ENCODE assay signal across 17 cellular contexts in genomic region chr13:73981595-73981994, GRCh38.
"Had no signal": no experiment of that assay in that cellular context is flagged by ENCODE, and none has a peak within 500 bp of the region (broad histone marks: within the 10 kb centered on the region; RNA-seq: fewer than 3 reads in every experiment).

No MANE protein-coding gene starts in this region.

- DNase-seq: activated CD4-positive, alpha-beta memory T cell treated with anti-CD3 and anti-CD28 coated beads, Interleukin-2, amount 10 ng/mL, durations not matched to agents 7 days and 5 days; activated CD4-positive, alpha-beta T cell treated with anti-CD3 and anti-CD28 coated beads for 48 hours; activated CD4-positive, CD25-positive, alpha-beta regulatory T cell; activated CD8-positive, alpha-beta memory T cell treated with anti-CD3 and anti-CD28 coated beads, Interleukin-2, amount 10 ng/mL, durations not matched to agents 7 days and 5 days; activated naive CD4-positive, alpha-beta T cell treated with anti-CD3 and anti-CD28 coated beads for 36 hours; anterior cingulate cortex; heart right ventricle; nucleus accumbens; posterior cingulate gyrus; spleen; stimulated activated CD4-positive, alpha-beta T cell treated with anti-CD3 and anti-CD28 coated beads, Interleukin-4, amount 100 ng/mL, for 4 hours; stimulated activated naive B cell treated with anti-CD40 and anti-IgM and Interleukin-4, amounts not matched to agents 10 μg/mL and 1 μg/mL and 100 μg/mL, for 72 hours; upper lobe of right lung had no signal

- ATAC-seq: activated CD8-positive, alpha-beta memory T cell treated with anti-CD3 and anti-CD28 coated beads, Interleukin-2, amount 10 ng/mL, durations not matched to agents 7 days and 5 days; activated T-helper 17 cell treated with anti-CD3 and anti-CD28 coated beads, Interleukin-2, amount 50 U/mL, for 72 hours; heart right ventricle; natural killer cell treated with Interleukin-12 subunit alpha and Interleukin-12 subunit beta and Interleukin-15 and Interleukin-18, amount 100 ng/mL, for 72 hours; stimulated activated naive B cell treated with anti-CD40 and anti-IgM and Interleukin-4, amounts not matched to agents 10 μg/mL and 1 μg/mL and 100 μg/mL, for 72 hours; upper lobe of right lung had no signal

- H3K27me3 Mint-ChIP-seq: activated CD4-positive, alpha-beta memory T cell treated with anti-CD3 and anti-CD28 coated beads, Interleukin-2, amount 10 ng/mL, durations not matched to agents 7 days and 5 days; activated CD8-positive, alpha-beta memory T cell treated with anti-CD3 and anti-CD28 coated beads, Interleukin-2, amount 10 ng/mL, durations not matched to agents 7 days and 5 days; activated T-helper 17 cell treated with anti-CD3 and anti-CD28 coated beads, Interleukin-2, amount 50 U/mL, for 72 hours; central memory CD8-positive, alpha-beta T cell; natural killer cell treated with Interleukin-12 subunit alpha and Interleukin-12 subunit beta and Interleukin-15 and Interleukin-18, amount 100 ng/mL, for 72 hours; stimulated activated naive B cell treated with anti-CD40 and anti-IgM and Interleukin-4, amounts not matched to agents 10 μg/mL and 1 μg/mL and 100 μg/mL, for 72 hours had no signal

- H3K27ac Mint-ChIP-seq: activated CD4-positive, alpha-beta memory T cell treated with anti-CD3 and anti-CD28 coated beads, Interleukin-2, amount 10 ng/mL, durations not matched to agents 7 days and 5 days; activated CD8-positive, alpha-beta memory T cell treated with anti-CD3 and anti-CD28 coated beads, Interleukin-2, amount 10 ng/mL, durations not matched to agents 7 days and 5 days; activated naive CD4-positive, alpha-beta T cell treated with anti-CD3 and anti-CD28 coated beads for 36 hours; activated T-helper 17 cell treated with anti-CD3 and anti-CD28 coated beads, Interleukin-2, amount 50 U/mL, for 72 hours; natural killer cell treated with Interleukin-12 subunit alpha and Interleukin-12 subunit beta and Interleukin-15 and Interleukin-18, amount 100 ng/mL, for 72 hours; stimulated activated naive B cell treated with anti-CD40 and anti-IgM and Interleukin-4, amounts not matched to agents 10 μg/mL and 1 μg/mL and 100 μg/mL, for 72 hours had no signal

- H3K4me3 Mint-ChIP-seq: activated CD4-positive, alpha-beta memory T cell treated with anti-CD3 and anti-CD28 coated beads, Interleukin-2, amount 10 ng/mL, durations not matched to agents 7 days and 5 days; activated CD8-positive, alpha-beta memory T cell treated with anti-CD3 and anti-CD28 coated beads, Interleukin-2, amount 10 ng/mL, durations not matched to agents 7 days and 5 days; activated naive CD4-positive, alpha-beta T cell treated with anti-CD3 and anti-CD28 coated beads for 36 hours; activated T-helper 17 cell treated with anti-CD3 and anti-CD28 coated beads, Interleukin-2, amount 50 U/mL, for 72 hours; central memory CD8-positive, alpha-beta T cell; natural killer cell treated with Interleukin-12 subunit alpha and Interleukin-12 subunit beta and Interleukin-15 and Interleukin-18, amount 100 ng/mL, for 72 hours; stimulated activated naive B cell treated with anti-CD40 and anti-IgM and Interleukin-4, amounts not matched to agents 10 μg/mL and 1 μg/mL and 100 μg/mL, for 72 hours had no signal

- H3K9me3 Mint-ChIP-seq: activated CD4-positive, alpha-beta memory T cell treated with anti-CD3 and anti-CD28 coated beads, Interleukin-2, amount 10 ng/mL, durations not matched to agents 7 days and 5 days; activated naive CD4-positive, alpha-beta T cell treated with anti-CD3 and anti-CD28 coated beads for 36 hours; activated T-helper 17 cell treated with anti-CD3 and anti-CD28 coated beads, Interleukin-2, amount 50 U/mL, for 72 hours; central memory CD8-positive, alpha-beta T cell; natural killer cell treated with Interleukin-12 subunit alpha and Interleukin-12 subunit beta and Interleukin-15 and Interleukin-18, amount 100 ng/mL, for 72 hours had no signal

- H3K36me3 Mint-ChIP-seq: natural killer cell treated with Interleukin-12 subunit alpha and Interleukin-12 subunit beta and Interleukin-15 and Interleukin-18, amount 100 ng/mL, for 72 hours had no signal

- H3K4me3 ChIP-seq: coronary artery, heart right ventricle, spleen, upper lobe of right lung had no signal

- H3K9me3 ChIP-seq: heart right ventricle, spleen, upper lobe of right lung had no signal
